Comparison of ENCODE assay signal across 1 cellular context in the genomic region with DNA sequence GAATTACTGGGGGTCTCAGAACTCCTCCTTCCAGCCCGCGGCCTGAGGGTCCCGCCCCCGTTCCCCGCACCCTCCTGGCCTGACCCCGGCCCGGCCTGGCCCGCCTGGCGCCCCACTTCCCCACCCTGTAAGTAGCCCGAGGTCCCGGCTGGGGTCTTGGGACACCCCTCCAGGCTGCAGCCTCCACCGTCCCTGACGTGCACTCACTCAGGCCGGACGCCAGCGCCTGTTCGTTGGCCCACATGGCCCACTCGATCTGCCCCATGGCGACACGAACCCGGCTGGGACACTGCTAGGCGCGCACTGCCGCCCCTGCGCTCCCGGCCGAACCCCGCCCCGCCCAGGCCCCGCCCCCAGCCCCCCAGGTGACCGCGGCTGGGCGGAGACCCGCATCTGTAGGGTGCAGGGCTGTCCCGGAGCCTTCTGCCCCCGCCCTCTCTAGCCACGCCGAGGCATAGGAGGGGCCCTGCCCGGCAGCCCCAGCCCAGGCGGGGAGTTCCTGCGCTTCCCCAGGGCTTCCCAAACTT.
TF ChIP-seq lines count a peak whose summit lies in the region.

A gene (minus strand): TSS at position 305 of the 527 bp plus-strand sequence. CDS start 40 bp downstream, at position 265.

TF ChIP-seq in HepG2, 621 proteins besides CTCF, POLR2A, EP300 and RAD21 (continued from another document and continues in another):
- TF ChIP-seq, protein P1, sequence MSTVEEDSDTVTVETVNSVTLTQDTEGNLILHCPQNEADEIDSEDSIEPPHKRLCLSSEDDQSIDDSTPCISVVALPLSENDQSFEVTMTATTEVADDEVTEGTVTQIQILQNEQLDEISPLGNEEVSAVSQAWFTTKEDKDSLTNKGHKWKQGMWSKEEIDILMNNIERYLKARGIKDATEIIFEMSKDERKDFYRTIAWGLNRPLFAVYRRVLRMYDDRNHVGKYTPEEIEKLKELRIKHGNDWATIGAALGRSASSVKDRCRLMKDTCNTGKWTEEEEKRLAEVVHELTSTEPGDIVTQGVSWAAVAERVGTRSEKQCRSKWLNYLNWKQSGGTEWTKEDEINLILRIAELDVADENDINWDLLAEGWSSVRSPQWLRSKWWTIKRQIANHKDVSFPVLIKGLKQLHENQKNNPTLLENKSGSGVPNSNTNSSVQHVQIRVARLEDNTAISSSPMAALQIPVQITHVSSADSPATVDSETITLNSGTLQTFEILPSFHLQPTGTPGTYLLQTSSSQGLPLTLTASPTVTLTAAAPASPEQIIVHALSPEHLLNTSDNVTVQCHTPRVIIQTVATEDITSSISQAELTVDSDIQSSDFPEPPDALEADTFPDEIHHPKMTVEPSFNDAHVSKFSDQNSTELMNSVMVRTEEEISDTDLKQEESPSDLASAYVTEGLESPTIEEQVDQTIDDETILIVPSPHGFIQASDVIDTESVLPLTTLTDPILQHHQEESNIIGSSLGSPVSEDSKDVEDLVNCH (CRISPR knock-in tag; IDR thresholded peaks at IDR 0.05), result no peak
- TF ChIP-seq ZNF367 (CRISPR knock-in tag; IDR thresholded peaks at IDR 0.05; ENCODE audit: borderline replicate concordance) (0 out of 2 replicates have a peak, but pooled peaks have one; percentile 13), ZNF256 (CRISPR knock-in tag; conservative IDR thresholded peaks at IDR 0.05) (peak; percentile 59; the same call in 1 of the 2 replicates), YY1 (IDR thresholded peaks at IDR 0.05; ENCODE audit: insufficient read depth, insufficient replicate concordance, low read depth, low read length) (peak; percentile 43), AKAP8 (CRISPR knock-in tag; IDR thresholded peaks at IDR 0.05) (no peak; the same call in 1 of the 2 replicates), KAT2B (IDR thresholded peaks at IDR 0.05; ENCODE audit: borderline replicate concordance, low read depth, low read length) (no peak), ZNF629 (CRISPR knock-in tag; conservative IDR thresholded peaks at IDR 0.05) (no peak), ZBTB20 (CRISPR knock-in tag; IDR thresholded peaks at IDR 0.05; ENCODE audit: borderline replicate concordance, low read depth) (peak; percentile 57; the same call in 1 of the 2 replicates), ZNF7 (CRISPR knock-in tag; IDR thresholded peaks at IDR 0.05) (peak; percentile 18; the same call in 1 of the 2 replicates), ZNF713 (CRISPR knock-in tag; IDR thresholded peaks at IDR 0.05) (no peak; the same call in 1 of the 2 replicates), PAX8 (CRISPR knock-in tag; IDR thresholded peaks at IDR 0.05; ENCODE audit: borderline replicate concordance) (0 out of 2 replicates have a peak, but pooled peaks have one; percentile 20), YEATS2 (CRISPR knock-in tag; IDR thresholded peaks at IDR 0.05; ENCODE audit: borderline replicate concordance) (no peak), ZNF746 (CRISPR knock-in tag; IDR thresholded peaks at IDR 0.05) (peak; percentile 19; the same call in 1 of the 2 replicates), ZNF251 (CRISPR knock-in tag; IDR thresholded peaks at IDR 0.05) (no peak), SMC3 (IDR thresholded peaks at IDR 0.05; ENCODE audit: low read length) (no peak), BORCS8-MEF2B (CRISPR knock-in tag; IDR thresholded peaks at IDR 0.05) (no peak), STAT5B (CRISPR knock-in tag; IDR thresholded peaks at IDR 0.05) (peak; percentile 57; the same call in 1 of the 2 replicates), ZFP37 (CRISPR knock-in tag; IDR thresholded peaks at IDR 0.05; ENCODE audit: borderline replicate concordance) (no peak)
- TF ChIP-seq, protein P2, sequence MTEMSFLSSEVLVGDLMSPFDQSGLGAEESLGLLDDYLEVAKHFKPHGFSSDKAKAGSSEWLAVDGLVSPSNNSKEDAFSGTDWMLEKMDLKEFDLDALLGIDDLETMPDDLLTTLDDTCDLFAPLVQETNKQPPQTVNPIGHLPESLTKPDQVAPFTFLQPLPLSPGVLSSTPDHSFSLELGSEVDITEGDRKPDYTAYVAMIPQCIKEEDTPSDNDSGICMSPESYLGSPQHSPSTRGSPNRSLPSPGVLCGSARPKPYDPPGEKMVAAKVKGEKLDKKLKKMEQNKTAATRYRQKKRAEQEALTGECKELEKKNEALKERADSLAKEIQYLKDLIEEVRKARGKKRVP (CRISPR knock-in tag; IDR thresholded peaks at IDR 0.05), result peak in 1 of 2 experiments; percentile 75; a peak in 2 of 4 replicates
- TF ChIP-seq, protein P3, sequence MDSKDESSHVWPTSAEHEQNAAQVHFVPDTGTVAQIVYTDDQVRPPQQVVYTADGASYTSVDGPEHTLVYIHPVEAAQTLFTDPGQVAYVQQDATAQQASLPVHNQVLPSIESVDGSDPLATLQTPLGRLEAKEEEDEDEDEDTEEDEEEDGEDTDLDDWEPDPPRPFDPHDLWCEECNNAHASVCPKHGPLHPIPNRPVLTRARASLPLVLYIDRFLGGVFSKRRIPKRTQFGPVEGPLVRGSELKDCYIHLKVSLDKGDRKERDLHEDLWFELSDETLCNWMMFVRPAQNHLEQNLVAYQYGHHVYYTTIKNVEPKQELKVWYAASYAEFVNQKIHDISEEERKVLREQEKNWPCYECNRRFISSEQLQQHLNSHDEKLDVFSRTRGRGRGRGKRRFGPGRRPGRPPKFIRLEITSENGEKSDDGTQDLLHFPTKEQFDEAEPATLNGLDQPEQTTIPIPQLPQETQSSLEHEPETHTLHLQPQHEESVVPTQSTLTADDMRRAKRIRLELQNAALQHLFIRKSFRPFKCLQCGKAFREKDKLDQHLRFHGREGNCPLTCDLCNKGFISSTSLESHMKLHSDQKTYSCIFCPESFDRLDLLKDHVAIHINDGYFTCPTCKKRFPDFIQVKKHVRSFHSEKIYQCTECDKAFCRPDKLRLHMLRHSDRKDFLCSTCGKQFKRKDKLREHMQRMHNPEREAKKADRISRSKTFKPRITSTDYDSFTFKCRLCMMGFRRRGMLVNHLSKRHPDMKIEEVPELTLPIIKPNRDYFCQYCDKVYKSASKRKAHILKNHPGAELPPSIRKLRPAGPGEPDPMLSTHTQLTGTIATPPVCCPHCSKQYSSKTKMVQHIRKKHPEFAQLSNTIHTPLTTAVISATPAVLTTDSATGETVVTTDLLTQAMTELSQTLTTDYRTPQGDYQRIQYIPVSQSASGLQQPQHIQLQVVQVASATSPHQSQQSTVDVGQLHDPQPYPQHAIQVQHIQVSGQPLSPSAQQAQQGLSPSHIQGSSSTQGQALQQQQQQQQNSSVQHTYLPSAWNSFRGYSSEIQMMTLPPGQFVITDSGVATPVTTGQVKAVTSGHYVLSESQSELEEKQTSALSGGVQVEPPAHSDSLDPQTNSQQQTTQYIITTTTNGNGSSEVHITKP (CRISPR knock-in tag; IDR thresholded peaks at IDR 0.05; ENCODE audit: low read depth), result no peak
- TF ChIP-seq, protein P4, sequence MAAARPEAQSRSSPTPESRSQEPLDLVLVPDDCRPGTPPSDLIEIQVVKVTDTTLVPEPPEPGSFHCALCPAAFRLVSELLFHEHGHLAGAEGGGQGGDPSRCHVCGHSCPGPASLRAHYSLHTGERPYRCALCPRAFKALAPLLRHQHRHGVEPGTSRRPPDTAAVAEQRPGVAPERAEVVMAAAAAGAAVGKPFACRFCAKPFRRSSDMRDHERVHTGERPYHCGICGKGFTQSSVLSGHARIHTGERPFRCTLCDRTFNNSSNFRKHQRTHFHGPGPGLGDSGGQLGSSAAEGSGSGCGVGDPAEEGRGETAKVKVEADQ (CRISPR knock-in tag; IDR thresholded peaks at IDR 0.05; ENCODE audit: borderline replicate concordance), result no peak
- TF ChIP-seq, protein P5, sequence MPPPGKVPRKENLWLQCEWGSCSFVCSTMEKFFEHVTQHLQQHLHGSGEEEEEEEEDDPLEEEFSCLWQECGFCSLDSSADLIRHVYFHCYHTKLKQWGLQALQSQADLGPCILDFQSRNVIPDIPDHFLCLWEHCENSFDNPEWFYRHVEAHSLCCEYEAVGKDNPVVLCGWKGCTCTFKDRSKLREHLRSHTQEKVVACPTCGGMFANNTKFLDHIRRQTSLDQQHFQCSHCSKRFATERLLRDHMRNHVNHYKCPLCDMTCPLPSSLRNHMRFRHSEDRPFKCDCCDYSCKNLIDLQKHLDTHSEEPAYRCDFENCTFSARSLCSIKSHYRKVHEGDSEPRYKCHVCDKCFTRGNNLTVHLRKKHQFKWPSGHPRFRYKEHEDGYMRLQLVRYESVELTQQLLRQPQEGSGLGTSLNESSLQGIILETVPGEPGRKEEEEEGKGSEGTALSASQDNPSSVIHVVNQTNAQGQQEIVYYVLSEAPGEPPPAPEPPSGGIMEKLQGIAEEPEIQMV (CRISPR knock-in tag; IDR thresholded peaks at IDR 0.05; ENCODE audit: low read depth), result no peak
- TF ChIP-seq, protein P6, sequence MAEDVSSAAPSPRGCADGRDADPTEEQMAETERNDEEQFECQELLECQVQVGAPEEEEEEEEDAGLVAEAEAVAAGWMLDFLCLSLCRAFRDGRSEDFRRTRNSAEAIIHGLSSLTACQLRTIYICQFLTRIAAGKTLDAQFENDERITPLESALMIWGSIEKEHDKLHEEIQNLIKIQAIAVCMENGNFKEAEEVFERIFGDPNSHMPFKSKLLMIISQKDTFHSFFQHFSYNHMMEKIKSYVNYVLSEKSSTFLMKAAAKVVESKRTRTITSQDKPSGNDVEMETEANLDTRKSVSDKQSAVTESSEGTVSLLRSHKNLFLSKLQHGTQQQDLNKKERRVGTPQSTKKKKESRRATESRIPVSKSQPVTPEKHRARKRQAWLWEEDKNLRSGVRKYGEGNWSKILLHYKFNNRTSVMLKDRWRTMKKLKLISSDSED (CRISPR knock-in tag; IDR thresholded peaks at IDR 0.05), result peak; percentile 10; the same call in 1 of the 2 replicates
- TF ChIP-seq, protein P7, sequence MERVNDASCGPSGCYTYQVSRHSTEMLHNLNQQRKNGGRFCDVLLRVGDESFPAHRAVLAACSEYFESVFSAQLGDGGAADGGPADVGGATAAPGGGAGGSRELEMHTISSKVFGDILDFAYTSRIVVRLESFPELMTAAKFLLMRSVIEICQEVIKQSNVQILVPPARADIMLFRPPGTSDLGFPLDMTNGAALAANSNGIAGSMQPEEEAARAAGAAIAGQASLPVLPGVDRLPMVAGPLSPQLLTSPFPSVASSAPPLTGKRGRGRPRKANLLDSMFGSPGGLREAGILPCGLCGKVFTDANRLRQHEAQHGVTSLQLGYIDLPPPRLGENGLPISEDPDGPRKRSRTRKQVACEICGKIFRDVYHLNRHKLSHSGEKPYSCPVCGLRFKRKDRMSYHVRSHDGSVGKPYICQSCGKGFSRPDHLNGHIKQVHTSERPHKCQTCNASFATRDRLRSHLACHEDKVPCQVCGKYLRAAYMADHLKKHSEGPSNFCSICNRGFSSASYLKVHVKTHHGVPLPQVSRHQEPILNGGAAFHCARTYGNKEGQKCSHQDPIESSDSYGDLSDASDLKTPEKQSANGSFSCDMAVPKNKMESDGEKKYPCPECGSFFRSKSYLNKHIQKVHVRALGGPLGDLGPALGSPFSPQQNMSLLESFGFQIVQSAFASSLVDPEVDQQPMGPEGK (CRISPR knock-in tag; IDR thresholded peaks at IDR 0.05), result no peak
- TF ChIP-seq, protein P8, sequence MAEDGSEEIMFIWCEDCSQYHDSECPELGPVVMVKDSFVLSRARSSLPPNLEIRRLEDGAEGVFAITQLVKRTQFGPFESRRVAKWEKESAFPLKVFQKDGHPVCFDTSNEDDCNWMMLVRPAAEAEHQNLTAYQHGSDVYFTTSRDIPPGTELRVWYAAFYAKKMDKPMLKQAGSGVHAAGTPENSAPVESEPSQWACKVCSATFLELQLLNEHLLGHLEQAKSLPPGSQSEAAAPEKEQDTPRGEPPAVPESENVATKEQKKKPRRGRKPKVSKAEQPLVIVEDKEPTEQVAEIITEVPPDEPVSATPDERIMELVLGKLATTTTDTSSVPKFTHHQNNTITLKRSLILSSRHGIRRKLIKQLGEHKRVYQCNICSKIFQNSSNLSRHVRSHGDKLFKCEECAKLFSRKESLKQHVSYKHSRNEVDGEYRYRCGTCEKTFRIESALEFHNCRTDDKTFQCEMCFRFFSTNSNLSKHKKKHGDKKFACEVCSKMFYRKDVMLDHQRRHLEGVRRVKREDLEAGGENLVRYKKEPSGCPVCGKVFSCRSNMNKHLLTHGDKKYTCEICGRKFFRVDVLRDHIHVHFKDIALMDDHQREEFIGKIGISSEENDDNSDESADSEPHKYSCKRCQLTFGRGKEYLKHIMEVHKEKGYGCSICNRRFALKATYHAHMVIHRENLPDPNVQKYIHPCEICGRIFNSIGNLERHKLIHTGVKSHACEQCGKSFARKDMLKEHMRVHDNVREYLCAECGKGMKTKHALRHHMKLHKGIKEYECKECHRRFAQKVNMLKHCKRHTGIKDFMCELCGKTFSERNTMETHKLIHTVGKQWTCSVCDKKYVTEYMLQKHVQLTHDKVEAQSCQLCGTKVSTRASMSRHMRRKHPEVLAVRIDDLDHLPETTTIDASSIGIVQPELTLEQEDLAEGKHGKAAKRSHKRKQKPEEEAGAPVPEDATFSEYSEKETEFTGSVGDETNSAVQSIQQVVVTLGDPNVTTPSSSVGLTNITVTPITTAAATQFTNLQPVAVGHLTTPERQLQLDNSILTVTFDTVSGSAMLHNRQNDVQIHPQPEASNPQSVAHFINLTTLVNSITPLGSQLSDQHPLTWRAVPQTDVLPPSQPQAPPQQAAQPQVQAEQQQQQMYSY (CRISPR knock-in tag; IDR thresholded peaks at IDR 0.05), result no peak
- TF ChIP-seq, protein P9, sequence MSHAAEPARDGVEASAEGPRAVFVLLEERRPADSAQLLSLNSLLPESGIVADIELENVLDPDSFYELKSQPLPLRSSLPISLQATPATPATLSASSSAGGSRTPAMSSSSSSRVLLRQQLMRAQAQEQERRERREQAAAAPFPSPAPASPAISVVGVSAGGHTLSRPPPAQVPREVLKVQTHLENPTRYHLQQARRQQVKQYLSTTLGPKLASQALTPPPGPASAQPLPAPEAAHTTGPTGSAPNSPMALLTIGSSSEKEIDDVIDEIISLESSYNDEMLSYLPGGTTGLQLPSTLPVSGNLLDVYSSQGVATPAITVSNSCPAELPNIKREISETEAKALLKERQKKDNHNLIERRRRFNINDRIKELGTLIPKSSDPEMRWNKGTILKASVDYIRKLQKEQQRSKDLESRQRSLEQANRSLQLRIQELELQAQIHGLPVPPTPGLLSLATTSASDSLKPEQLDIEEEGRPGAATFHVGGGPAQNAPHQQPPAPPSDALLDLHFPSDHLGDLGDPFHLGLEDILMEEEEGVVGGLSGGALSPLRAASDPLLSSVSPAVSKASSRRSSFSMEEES (CRISPR knock-in tag; IDR thresholded peaks at IDR 0.05), result no peak
- TF ChIP-seq, protein P10, sequence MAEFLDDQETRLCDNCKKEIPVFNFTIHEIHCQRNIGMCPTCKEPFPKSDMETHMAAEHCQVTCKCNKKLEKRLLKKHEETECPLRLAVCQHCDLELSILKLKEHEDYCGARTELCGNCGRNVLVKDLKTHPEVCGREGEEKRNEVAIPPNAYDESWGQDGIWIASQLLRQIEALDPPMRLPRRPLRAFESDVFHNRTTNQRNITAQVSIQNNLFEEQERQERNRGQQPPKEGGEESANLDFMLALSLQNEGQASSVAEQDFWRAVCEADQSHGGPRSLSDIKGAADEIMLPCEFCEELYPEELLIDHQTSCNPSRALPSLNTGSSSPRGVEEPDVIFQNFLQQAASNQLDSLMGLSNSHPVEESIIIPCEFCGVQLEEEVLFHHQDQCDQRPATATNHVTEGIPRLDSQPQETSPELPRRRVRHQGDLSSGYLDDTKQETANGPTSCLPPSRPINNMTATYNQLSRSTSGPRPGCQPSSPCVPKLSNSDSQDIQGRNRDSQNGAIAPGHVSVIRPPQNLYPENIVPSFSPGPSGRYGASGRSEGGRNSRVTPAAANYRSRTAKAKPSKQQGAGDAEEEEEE (CRISPR knock-in tag; IDR thresholded peaks at IDR 0.05; ENCODE audit: borderline replicate concordance), result no peak
- TF ChIP-seq, protein P11, sequence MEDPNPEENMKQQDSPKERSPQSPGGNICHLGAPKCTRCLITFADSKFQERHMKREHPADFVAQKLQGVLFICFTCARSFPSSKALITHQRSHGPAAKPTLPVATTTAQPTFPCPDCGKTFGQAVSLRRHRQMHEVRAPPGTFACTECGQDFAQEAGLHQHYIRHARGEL (CRISPR knock-in tag; IDR thresholded peaks at IDR 0.05), result no peak; the same call in 1 of the 2 replicates
- TF ChIP-seq, protein P12, sequence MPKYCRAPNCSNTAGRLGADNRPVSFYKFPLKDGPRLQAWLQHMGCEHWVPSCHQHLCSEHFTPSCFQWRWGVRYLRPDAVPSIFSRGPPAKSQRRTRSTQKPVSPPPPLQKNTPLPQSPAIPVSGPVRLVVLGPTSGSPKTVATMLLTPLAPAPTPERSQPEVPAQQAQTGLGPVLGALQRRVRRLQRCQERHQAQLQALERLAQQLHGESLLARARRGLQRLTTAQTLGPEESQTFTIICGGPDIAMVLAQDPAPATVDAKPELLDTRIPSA (CRISPR knock-in tag; IDR thresholded peaks at IDR 0.05; ENCODE audit: borderline replicate concordance), result peak; percentile 97
